ENCODE assay signal across 22 cellular contexts in genomic region chr2:14417586-14417985, GRCh38.
DNase-seq lines count a peak whose midpoint lies in the region; FAIRE-seq and TF ChIP-seq lines count a peak whose summit lies in the region.
"Had no signal": no experiment of that assay in that cellular context is flagged by ENCODE, and none has a peak within 500 bp of the region (broad histone marks: within the 10 kb centered on the region; RNA-seq: fewer than 3 reads in every experiment).

No MANE protein-coding gene starts in this region.

- peak; percentile 29 for DNase-seq in bronchial epithelial cell (ENCODE audit: low read depth)
- DNase-seq in glutamatergic neuron: no peak
- no peak for DNase-seq in smooth muscle cell (lab: John Stamatoyannopoulos, UW; ENCODE audit: unreplicated experiment)
- no peak for DNase-seq in colonic mucosa
- no peak for DNase-seq in SK-N-SH
- DNase-seq in UCSD-AML1 (lab: John Stamatoyannopoulos, UW; ENCODE audit: unreplicated experiment): no peak
- DNase-seq: CD4-positive, CD25-positive, alpha-beta regulatory T cell; DMS153; DND-41; GM23248; Kasumi-1; NCI-H1105; NCI-H1436 treated with DMSO at 0.1 percent for 48 hours; NCI-H1930; NCI-H526 treated with DMSO at 0.1 percent for 48 hours; SHP77 treated with DMSO at 0.1 percent for 48 hours had no signal

- H3F3A ChIP-seq in smooth muscle cell (ENCODE audit: low read depth): no peaks in the 10 kb centered on the region
- H3F3A ChIP-seq in SK-N-SH (replicated peaks; ENCODE audit: insufficient read depth): no peaks in the 10 kb centered on the region

- WGBS in smooth muscle cell (ENCODE audit: low lambda C conversion rate): 79% methylated on average over 4 of the region's 4 CpGs
- 34% methylated on average over 4 of the region's 4 CpGs for WGBS in SK-N-SH (ENCODE audit: low lambda C conversion rate)

- intact Hi-C loops in colonic mucosa (cut with DNase I): no loop called here

- H3K9me2 ChIP-seq in SK-N-SH: no peaks in the 10 kb centered on the region

- POLR2A ChIA-PET in SK-N-SH (lab: Yijun Ruan, JAX): no interaction called here

- TF ChIP-seq EP300 in SK-N-SH (IDR thresholded peaks at IDR 0.05; ENCODE audit: borderline replicate concordance in 1 of 2, low read depth in 1 of 2, low read length in 1 of 2): no peak

- no peak for FAIRE-seq in bronchial epithelial cell (lab: Jason Lieb, UNC)
- FAIRE-seq: GM19239, HTR-8/SVneo, K562 had no signal

- H3K4me3 Mint-ChIP-seq in glutamatergic neuron (ENCODE audit: unreplicated experiment): no peak overlapping the region
- H3K4me3 Mint-ChIP-seq: CD4-positive, CD25-positive, alpha-beta regulatory T cell had no signal

- peaks cover 12% of the 10 kb centered on the region for H3K9me3 ChIP-seq in OCI-LY3 (ENCODE audit: insufficient read depth, low read length)
- no peaks in the 10 kb centered on the region for H3K9me3 ChIP-seq in smooth muscle cell (replicated peaks; ENCODE audit: low read depth)
- H3K9me3 ChIP-seq in colonic mucosa: no peaks in the 10 kb centered on the region
- no peaks in the 10 kb centered on the region for H3K9me3 ChIP-seq in SK-N-SH
- H3K9me3 ChIP-seq: BLaER1, HAP-1 had no signal

- H3K4me3 ChIP-seq in OCI-LY3 (ENCODE audit: low read length): peak overlapping the region; percentile 70
- no peak overlapping the region for H3K4me3 ChIP-seq in bronchial epithelial cell (ENCODE audit: low read depth, low read length)
- no peak overlapping the region for H3K4me3 ChIP-seq in smooth muscle cell
- no peak overlapping the region for H3K4me3 ChIP-seq in colonic mucosa
- H3K4me3 ChIP-seq in SK-N-SH (ENCODE audit: low read depth in 2 of 2, low read length in 1 of 2): no peak overlapping the region
- H3K4me3 ChIP-seq: BLaER1, GM23248, HAP-1, K562 had no signal

- H4K20me1 ChIP-seq in OCI-LY3 (ENCODE audit: insufficient read depth, low read length): no peaks in the 10 kb centered on the region
- no peaks in the 10 kb centered on the region for H4K20me1 ChIP-seq in smooth muscle cell (ENCODE audit: low read depth)
- no peaks in the 10 kb centered on the region for H4K20me1 ChIP-seq in SK-N-SH (ENCODE audit: insufficient read depth)
- H4K20me1 ChIP-seq: BLaER1 had no signal

- H3K27ac ChIP-seq in OCI-LY3 (ENCODE audit: low read length): peak overlapping the region; percentile 97
- H3K27ac ChIP-seq in smooth muscle cell (ENCODE audit: low read depth): peak overlapping the region; percentile 58
- no peak overlapping the region for H3K27ac ChIP-seq in colonic mucosa
- no peak overlapping the region for H3K27ac ChIP-seq in SK-N-SH (ENCODE audit: low read depth in 2 of 2, low read length in 1 of 2)
- H3K27ac ChIP-seq: BLaER1, GM23248 had no signal

- no peaks in the 10 kb centered on the region for H3K36me3 Mint-ChIP-seq in glutamatergic neuron (ENCODE audit: unreplicated experiment)
- H3K36me3 Mint-ChIP-seq: CD4-positive, CD25-positive, alpha-beta regulatory T cell had no signal

- CTCF ChIA-PET in SK-N-SH (lab: Yijun Ruan, JAX): no interaction called here

- peaks cover 2% of the 10 kb centered on the region for H3K9me3 Mint-ChIP-seq in glutamatergic neuron (ENCODE audit: unreplicated experiment)

- peak overlapping the region; percentile 9 for H3K27ac Mint-ChIP-seq in glutamatergic neuron (ENCODE audit: unreplicated experiment)
- H3K27ac Mint-ChIP-seq: CD4-positive, CD25-positive, alpha-beta regulatory T cell had no signal

- H3K9ac ChIP-seq in OCI-LY3 (ENCODE audit: low read length) (peak overlapping the region; percentile 78), smooth muscle cell (ENCODE audit: low read depth) (no peak overlapping the region), colonic mucosa (ENCODE audit: low read depth in 2 of 2, low read length in 2 of 2) (no peak overlapping the region), SK-N-SH (no peak overlapping the region)
- H3K9ac ChIP-seq: BLaER1, GM23248 had no signal

- H3K27me3 ChIP-seq in OCI-LY3 (ENCODE audit: low read depth, low read length) (no peaks in the 10 kb centered on the region), bronchial epithelial cell (ENCODE audit: control insufficient read depth, insufficient read depth, low read length) (no peaks in the 10 kb centered on the region), smooth muscle cell (ENCODE audit: low read depth) (no peaks in the 10 kb centered on the region), colonic mucosa (no peaks in the 10 kb centered on the region), SK-N-SH (ENCODE audit: insufficient read depth) (no peaks in the 10 kb centered on the region)
- H3K27me3 ChIP-seq: BLaER1 had no signal

- TF ChIP-seq CTCF in OCI-LY3 (IDR thresholded peaks at IDR 0.05; ENCODE audit: low read depth, low read length): no peak
- TF ChIP-seq CTCF in bronchial epithelial cell (IDR thresholded peaks at IDR 0.05; ENCODE audit: insufficient read depth, low read length, severe bottlenecking): no peak
- TF ChIP-seq CTCF in glutamatergic neuron (IDR thresholded peaks at IDR 0.05; ENCODE audit: partially characterized antibody, unreplicated experiment): no peak
- TF ChIP-seq CTCF in smooth muscle cell (IDR thresholded peaks at IDR 0.05; ENCODE audit: borderline replicate concordance, insufficient read depth, poor library complexity, severe bottlenecking): no peak
- no peak for TF ChIP-seq CTCF in colonic mucosa (IDR thresholded peaks at IDR 0.05)
- no peak for TF ChIP-seq CTCF in SK-N-SH (IDR thresholded peaks at IDR 0.05)

- peaks cover 78% of the 10 kb centered on the region for H3K4me1 ChIP-seq in OCI-LY3 (ENCODE audit: low read length)
- H3K4me1 ChIP-seq in smooth muscle cell (ENCODE audit: low read depth): no peaks in the 10 kb centered on the region
- peaks cover 3% of the 10 kb centered on the region for H3K4me1 ChIP-seq in colonic mucosa
- H3K4me1 ChIP-seq in SK-N-SH (ENCODE audit: control insufficient read depth in 1 of 2, insufficient read depth in 2 of 2, low read depth in 1 of 2, low read length in 1 of 2): no peaks in the 10 kb centered on the region
- H3K4me1 ChIP-seq: BLaER1, HAP-1 had no signal

- H3K4me2 ChIP-seq in OCI-LY3 (ENCODE audit: low read length) (peak overlapping the region; percentile 95), smooth muscle cell (peak overlapping the region; percentile 37), SK-N-SH (no peak overlapping the region)
- H3K4me2 ChIP-seq: BLaER1 had no signal

- H3K36me3 ChIP-seq in OCI-LY3 (replicated peaks; ENCODE audit: low read depth, low read length) (peaks cover 23% of the 10 kb centered on the region), bronchial epithelial cell (ENCODE audit: control insufficient read depth, insufficient read depth, low read length) (no peaks in the 10 kb centered on the region), smooth muscle cell (ENCODE audit: low read depth) (no peaks in the 10 kb centered on the region), colonic mucosa (no peaks in the 10 kb centered on the region), SK-N-SH (replicated peaks in 1 of 2; ENCODE audit: control insufficient read depth in 1 of 2, insufficient read depth in 2 of 2, low read length in 1 of 2) (no peaks in the 10 kb centered on the region)
- H3K36me3 ChIP-seq: BLaER1, HAP-1 had no signal

- H2AFZ ChIP-seq in OCI-LY3 (ENCODE audit: low read depth, low read length) (peak overlapping the region; percentile 15; the same call in 1 of the 2 replicates), smooth muscle cell (ENCODE audit: low read depth) (no peak overlapping the region), SK-N-SH (ENCODE audit: low read depth) (no peak overlapping the region)
- H2AFZ ChIP-seq: GM23248 had no signal

- H3K79me2 ChIP-seq in OCI-LY3 (ENCODE audit: low read length): no peaks in the 10 kb centered on the region
- H3K79me2 ChIP-seq in smooth muscle cell (ENCODE audit: low read depth): no peaks in the 10 kb centered on the region
- no peaks in the 10 kb centered on the region for H3K79me2 ChIP-seq in SK-N-SH (ENCODE audit: insufficient read depth)

- no peak for TF ChIP-seq RAD21 in SK-N-SH (IDR thresholded peaks at IDR 0.05; ENCODE audit: low read length)

- H3K27me3 Mint-ChIP-seq in glutamatergic neuron (ENCODE audit: unreplicated experiment): no peaks in the 10 kb centered on the region
- H3K27me3 Mint-ChIP-seq: CD4-positive, CD25-positive, alpha-beta regulatory T cell had no signal

- no peaks in the 10 kb centered on the region for H3K4me1 Mint-ChIP-seq in glutamatergic neuron (ENCODE audit: low read depth, unreplicated experiment)
- H3K4me1 Mint-ChIP-seq: CD4-positive, CD25-positive, alpha-beta regulatory T cell had no signal

TF ChIP-seq in SK-N-SH, 30 proteins besides CTCF, POLR2A, EP300 and RAD21 (continues in another document):
- TF ChIP-seq USF2 (IDR thresholded peaks at IDR 0.05; ENCODE audit: borderline replicate concordance, low read depth, low read length) (no peak), YY1 (IDR thresholded peaks at IDR 0.05; ENCODE audit: low read depth) (no peak), PBX3 (IDR thresholded peaks at IDR 0.05) (no peak), FOXJ3 (CRISPR knock-in tag; IDR thresholded peaks at IDR 0.05) (no peak), MEF2A (IDR thresholded peaks at IDR 0.05; ENCODE audit: borderline replicate concordance, low read depth) (no peak), ELF1 (IDR thresholded peaks at IDR 0.05) (no peak)

Comparison
In these comparisons a context has a peak if more than half of its experiments do, and no peak if none do; other contexts are left out.
1. H3K27ac ChIP-seq: peak in OCI-LY3 (single experiment) and smooth muscle cell (single experiment); none in colonic mucosa (single experiment) and SK-N-SH (0 of 2).